1 cellular context compared by ENCODE assay signal in the genomic region with DNA sequence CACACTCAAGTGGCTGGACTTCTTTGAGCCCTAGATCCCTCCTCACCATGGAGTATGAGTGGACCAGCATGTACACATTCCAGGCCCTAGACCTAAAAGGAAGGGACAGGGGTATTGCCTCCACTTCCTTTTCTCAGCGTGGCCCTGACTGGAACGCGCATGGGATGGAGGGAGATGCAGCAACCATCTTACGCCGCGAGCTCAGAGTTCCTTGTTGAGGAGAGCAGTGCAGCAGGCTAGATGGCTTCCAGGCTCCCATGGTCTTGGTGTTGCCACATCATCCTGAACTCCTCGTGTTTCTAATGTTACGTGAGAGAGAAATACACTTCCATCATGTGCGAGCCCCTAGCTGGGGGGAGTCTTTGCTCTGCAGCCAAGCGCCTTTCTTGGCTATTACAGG.
TF ChIP-seq lines count a peak whose summit lies in the region.

No MANE protein-coding gene starts in this region.

TF ChIP-seq in H1, 55 proteins besides CTCF, POLR2A, EP300 and RAD21 (continued from another document):
- TF ChIP-seq RBBP5 (IDR thresholded peaks at IDR 0.05; ENCODE audit: borderline replicate concordance, low read depth, low read length) = no peak
- no peak for TF ChIP-seq KDM4A (IDR thresholded peaks at IDR 0.05; ENCODE audit: low read depth, low read length, severe bottlenecking)
- TF ChIP-seq JUN (IDR thresholded peaks at IDR 0.05; ENCODE audit: low read depth, low read length) = no peak
- TF ChIP-seq RXRA (IDR thresholded peaks at IDR 0.05; ENCODE audit: insufficient read depth, low read depth, low read length) = no peak
- no peak for TF ChIP-seq JUND (IDR thresholded peaks at IDR 0.05; ENCODE audit: low read length)
- no peak for TF ChIP-seq FOSL1 (IDR thresholded peaks at IDR 0.05; ENCODE audit: insufficient read depth, low read depth, low read length)
- no peak for TF ChIP-seq ZNF274 (IDR thresholded peaks at IDR 0.05; ENCODE audit: borderline replicate concordance, extremely low read depth, low read length)
- no peak for TF ChIP-seq RFX5 (IDR thresholded peaks at IDR 0.05; ENCODE audit: borderline replicate concordance, low read depth, low read length)
